ENCODE assay signal across 19 cellular contexts in the genomic region with DNA sequence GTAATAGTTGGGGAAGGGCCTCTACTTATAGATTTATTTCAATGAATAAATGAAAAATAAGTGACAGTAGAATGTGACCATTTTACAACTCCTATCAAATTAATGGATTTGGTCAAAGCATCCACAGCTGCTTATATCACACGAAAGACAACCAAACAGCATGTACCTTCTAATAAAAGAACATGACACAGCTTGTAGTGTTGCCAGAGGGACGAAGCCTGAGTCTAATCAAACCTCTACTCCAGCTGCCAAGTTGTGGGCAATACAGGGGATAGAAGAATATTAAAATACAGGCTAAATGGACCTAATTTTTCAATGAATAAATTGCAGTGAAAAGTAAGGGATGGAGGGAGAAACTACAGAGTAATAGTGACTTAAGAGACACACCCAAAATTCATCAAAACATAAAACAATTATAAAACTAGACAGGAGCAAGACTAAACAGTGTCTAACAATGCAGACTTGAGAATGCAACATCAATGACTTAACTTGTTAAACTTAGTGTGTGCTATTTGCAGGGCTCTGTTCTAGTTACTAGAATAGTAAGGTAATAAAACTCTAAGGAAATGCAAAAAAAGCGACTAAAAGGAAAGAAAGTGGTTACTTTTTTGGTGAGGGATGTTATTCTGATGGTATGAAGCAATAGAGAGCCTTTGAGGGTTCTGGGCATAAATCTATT.
"Had no signal": no experiment of that assay in that cellular context is flagged by ENCODE, and none has a peak within 500 bp of the region (broad histone marks: within the 10 kb centered on the region; RNA-seq: fewer than 3 reads in every experiment).

No MANE protein-coding gene starts in this region.

- H3K4me3 ChIP-seq: neural progenitor cell, thoracic aorta had no signal

- H3K9me3 ChIP-seq: thoracic aorta had no signal

- DNase-seq: activated CD4-positive, alpha-beta T cell treated with anti-CD3 and anti-CD28 coated beads for 36 hours; activated CD4-positive, CD25-positive, alpha-beta regulatory T cell; activated CD8-positive, alpha-beta memory T cell treated with anti-CD3 and anti-CD28 coated beads, Interleukin-2, amount 10 ng/mL, durations not matched to agents 7 days and 5 days; activated CD8-positive, alpha-beta T cell treated with anti-CD3 and anti-CD28 coated beads, Interleukin-2, amount 10 ng/mL, durations not matched to agents 7 days and 5 days; activated naive CD8-positive, alpha-beta T cell treated with anti-CD3 and anti-CD28 coated beads, Interleukin-2, amount 50 U/mL, for 24 hours; activated T-cell treated with anti-CD3 and anti-CD28 coated beads, Interleukin-2, amount 50 U/mL, for 48 hours; amygdala; central memory CD4-positive, alpha-beta T cell; foreskin fibroblast; naive thymus-derived CD8-positive, alpha-beta T cell; occipital lobe; right cardiac atrium; stimulated activated CD4-positive, alpha-beta T cell treated with anti-CD3 and anti-CD28 coated beads, Interleukin-2, amount 100 ng/mL, for 48 hours; T-helper 1 cell; trophoblast cell had no signal

- ATAC-seq: activated CD4-positive, alpha-beta T cell treated with anti-CD3 and anti-CD28 coated beads for 36 hours; activated CD8-positive, alpha-beta memory T cell treated with anti-CD3 and anti-CD28 coated beads, Interleukin-2, amount 10 ng/mL, durations not matched to agents 7 days and 5 days; activated CD8-positive, alpha-beta T cell treated with anti-CD3 and anti-CD28 coated beads, Interleukin-2, amount 10 ng/mL, durations not matched to agents 7 days and 5 days; activated naive CD8-positive, alpha-beta T cell treated with anti-CD3 and anti-CD28 coated beads, Interleukin-2, amount 50 U/mL, for 24 hours; esophagus mucosa; naive thymus-derived CD8-positive, alpha-beta T cell had no signal

- H3K4me1 ChIP-seq: neural progenitor cell, parathyroid adenoma had no signal

- H3K27me3 ChIP-seq: neural progenitor cell had no signal

- H3K27ac ChIP-seq: neural progenitor cell, parathyroid adenoma, thoracic aorta had no signal

- H3K36me3 ChIP-seq: neural progenitor cell, thoracic aorta had no signal
